22 cellular contexts compared by ENCODE assay signal in the genomic region with DNA sequence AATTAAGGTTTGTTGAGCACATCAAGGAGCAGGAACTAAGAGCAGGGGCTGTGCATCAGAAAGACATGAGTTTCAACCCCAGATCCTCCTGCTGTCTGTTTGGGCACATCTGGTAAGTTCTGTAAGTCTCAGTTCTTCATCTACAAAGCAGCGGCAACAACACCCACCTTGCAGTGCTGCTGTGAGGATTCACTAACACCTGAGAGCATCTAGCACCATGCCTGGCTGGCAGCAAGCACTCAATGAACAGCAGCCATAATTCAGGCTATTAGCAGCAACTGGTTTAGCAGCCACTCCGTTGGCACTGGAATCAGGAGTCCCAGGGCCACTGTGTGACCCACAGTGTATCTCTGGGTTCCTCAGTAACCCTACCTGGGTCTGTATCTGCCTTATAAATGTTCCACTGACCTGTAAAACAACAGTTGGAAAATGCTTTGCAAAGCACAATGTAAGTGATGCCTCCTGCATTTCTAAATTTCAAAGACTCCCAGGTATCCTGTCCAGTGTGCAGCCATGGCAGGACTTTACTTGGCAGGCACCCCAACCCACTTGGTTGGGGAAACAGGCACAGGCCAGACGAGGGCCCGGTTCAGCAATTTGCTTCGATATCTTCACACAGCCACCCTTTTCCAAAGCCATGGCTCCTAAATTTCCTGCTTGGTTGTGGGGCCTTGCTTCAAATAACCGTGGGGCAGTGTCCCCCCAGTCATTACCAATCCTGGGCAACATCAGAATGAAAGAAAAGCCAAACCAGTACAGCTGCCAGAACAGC. TPM values are rescaled to one million over a fixed set of nuclear protein-coding genes. Genes with fewer than 3 reads are reported as not detected.
DNase-seq lines count a peak whose midpoint lies in the region; ATAC-seq, FAIRE-seq and TF ChIP-seq lines count a peak whose summit lies in the region.
"Had no signal": no experiment of that assay in that cellular context is flagged by ENCODE, and none has a peak within 500 bp of the region (broad histone marks: within the 10 kb centered on the region; RNA-seq: fewer than 3 reads in every experiment).

No MANE protein-coding gene starts in this region.

- peaks cover 63 to 65% of the 10 kb centered on the region in 2 experiments for H3K4me1 Mint-ChIP-seq in H9
- H3K4me1 Mint-ChIP-seq in nephron progenitor cell = peaks cover 86% of the 10 kb centered on the region

- H4K20me1 ChIP-seq in BLaER1 = peaks cover 54% of the 10 kb centered on the region; the same call in 1 of the 2 replicates
- H4K20me1 ChIP-seq in H9 (ENCODE audit: control insufficient read depth, insufficient read depth, insufficient read length) = no peaks in the 10 kb centered on the region
- H4K20me1 ChIP-seq in GM12878 (ENCODE audit: control insufficient read depth, insufficient read depth) = no peaks in the 10 kb centered on the region

- H3K36me3 ChIP-seq in BLaER1 (peaks cover 10% of the 10 kb centered on the region; the same call in 1 of the 2 replicates), GM12878 (ENCODE audit: control insufficient read depth in 2 of 2, insufficient read depth in 2 of 2, low read length in 1 of 2) (peaks cover 0 to 4% of the 10 kb centered on the region in 2 experiments; a peak in 1 of 4 replicates), spleen (peaks cover 0 to 17% (median 0%) of the 10 kb centered on the region in 6 donors)
- H3K36me3 ChIP-seq: lower lobe of right lung had no signal

- SMC1A ChIA-PET in GM12878 (lab: Charles Lee; ENCODE audit: uncharacterized antibody, unreplicated experiment) = interaction anchor here (0.8 to 4.0 kb wide), 14 partner anchors 12 to 90 kb away, joined by 3 to 37 read pairs (median 8); a partner anchor contains a TSS

- H4K5ac ChIP-seq in H9 (ENCODE audit: insufficient read length, low read depth, low read length) = no peak overlapping the region

- no peak overlapping the region for H2AFZ ChIP-seq in H9 (ENCODE audit: low read length)
- no peak overlapping the region for H2AFZ ChIP-seq in GM12878 (ENCODE audit: control insufficient read depth, low read depth, low read length)

- no peak overlapping the region for H4K8ac ChIP-seq in H9 (replicated peaks; ENCODE audit: insufficient read length, low read depth, low read length)

- DNase-seq in H9 (no peak), GM12878 (ENCODE audit: low read depth, low spot score) (no peak), nephron progenitor cell (no peak), spleen (no peak), glomerular visceral epithelial cell (ENCODE audit: extremely low spot score) (no peak), retina (no peak)
- no peak for DNase-seq in activated naive CD4-positive, alpha-beta T cell treated with anti-CD3 and anti-CD28 coated beads, Interleukin-2, amount 50 U/mL, for 16 hours
- DNase-seq: ACHN; activated CD4-positive, alpha-beta memory T cell treated with anti-CD3 and anti-CD28 coated beads for 36 hours; activated T-cell treated with anti-CD3 and anti-CD28 coated beads, Interleukin-2, amount 50 U/mL, for 48 hours; central memory CD4-positive, alpha-beta T cell; foreskin melanocyte; lower lobe of right lung; NCI-H345; nucleus accumbens; stimulated activated CD4-positive, alpha-beta T cell treated with anti-CD3 and anti-CD28 coated beads, Interleukin-12 subunit alpha, Interleukin-12 subunit beta, amount 100 ng/mL, for 4 hours had no signal

- no peaks in the 10 kb centered on the region for H3K79me1 ChIP-seq in H9 (ENCODE audit: insufficient read depth, low read depth, low read length, poor library complexity, severe bottlenecking)

- FAIRE-seq in GM12878 (lab: Jason Lieb, UNC) = no peak
- FAIRE-seq: endometrium, G401.6, TTC549 had no signal

- H3K27me3 Mint-ChIP-seq in H9 (ENCODE audit: low read depth) (no peaks in the 10 kb centered on the region), nephron progenitor cell (ENCODE audit: low read depth, poor library complexity) (no peaks in the 10 kb centered on the region)
- H3K27me3 Mint-ChIP-seq: activated CD4-positive, alpha-beta memory T cell treated with anti-CD3 and anti-CD28 coated beads for 36 hours; stimulated activated naive CD8-positive, alpha-beta T cell treated with anti-CD3 and anti-CD28 coated beads, Interleukin-15, Interleukin-2, amounts not matched to agents 100 ng/mL and 50 ng/mL, for 24 hours had no signal

- H3K36me3 Mint-ChIP-seq in H9 (ENCODE audit: insufficient read depth in 1 of 3, low read depth in 3 of 3) (peaks cover 7 to 15% (median 8%) of the 10 kb centered on the region in 3 experiments; a peak in 5 of 7 replicates), nephron progenitor cell (ENCODE audit: low read depth) (peaks cover 13% of the 10 kb centered on the region)

- no peak overlapping the region for H3K18ac ChIP-seq in H9 (ENCODE audit: insufficient read length, low read depth, low read length)

- H3K9me3 Mint-ChIP-seq in H9 = peaks cover 0 to 2% of the 10 kb centered on the region in 2 experiments; a peak in 1 of 5 replicates
- H3K9me3 Mint-ChIP-seq in nephron progenitor cell = no peaks in the 10 kb centered on the region
- H3K9me3 Mint-ChIP-seq: activated CD4-positive, alpha-beta memory T cell treated with anti-CD3 and anti-CD28 coated beads for 36 hours; stimulated activated naive CD8-positive, alpha-beta T cell treated with anti-CD3 and anti-CD28 coated beads, Interleukin-15, Interleukin-2, amounts not matched to agents 100 ng/mL and 50 ng/mL, for 24 hours had no signal

- H3K9me3 ChIP-seq in BLaER1 = no peaks in the 10 kb centered on the region
- H3K9me3 ChIP-seq in H9 (ENCODE audit: control insufficient read depth, low read depth, low read length) = no peaks in the 10 kb centered on the region
- H3K9me3 ChIP-seq in GM12878 (replicated peaks; ENCODE audit: control insufficient read depth, insufficient read depth, low read length) = no peaks in the 10 kb centered on the region
- H3K9me3 ChIP-seq in spleen = no peaks in the 10 kb centered on the region
- H3K9me3 ChIP-seq: lower lobe of right lung had no signal

- CTCF ChIA-PET in GM12878 (lab: Yijun Ruan, JAX) = interaction anchor here (0.6 to 2.6 kb wide), 7 partner anchors 18 to 218 kb away, joined by 3 to 9 read pairs (median 5); no protein-coding TSS in a partner anchor

- in situ Hi-C loops in GM12878 (cut with MboI) = no loop called here

- whole genome bisulfite sequencing in H9 (ENCODE audit: extremely low coverage, insufficient read length, low lambda C conversion rate) = no CpG with 5 or more reads among the region's 6 CpGs
- 57% methylated on average over 6 of the region's 6 CpGs for WGBS in GM12878 (ENCODE audit: insufficient coverage, insufficient replicate concordance, low lambda C conversion rate, missing lambda C conversion rate)
- 74 to 85% (median 78%) methylated on average over 6 of the region's 6 CpGs for WGBS in spleen, 5 donors

- H3K4me3 ChIP-seq in BLaER1 (no peak overlapping the region), GM12878 (peak overlapping the region; percentile 70), spleen (no peak overlapping the region)
- H3K4me3 ChIP-seq: lower lobe of right lung, SK-N-MC had no signal

- ATAC-seq in GM12878 = no peak
- ATAC-seq: lower lobe of right lung had no signal

- H2BK5ac ChIP-seq in H9 (ENCODE audit: insufficient read length, low read length) = no peak overlapping the region

- H3K27me3 ChIP-seq in BLaER1 (no peaks in the 10 kb centered on the region), H9 (ENCODE audit: insufficient read depth, low read length) (no peaks in the 10 kb centered on the region), GM12878 (replicated peaks in 1 of 2; ENCODE audit: control insufficient read depth in 2 of 2, insufficient read depth in 2 of 2, low read length in 1 of 2) (no peaks in the 10 kb centered on the region), spleen (replicated peaks in 1 of 7) (no peaks in the 10 kb centered on the region)

- no peak overlapping the region for H3T11ph ChIP-seq in H9 (ENCODE audit: low read length)

- no peak overlapping the region for H3K4ac ChIP-seq in H9 (ENCODE audit: low read depth, low read length)

- no peak overlapping the region for H4K91ac ChIP-seq in H9 (ENCODE audit: insufficient read length, low read depth, low read length)

- H3K4me2 ChIP-seq in BLaER1 (peak overlapping the region; percentile 99), H9 (ENCODE audit: insufficient read depth, insufficient read length, low read length) (no peak overlapping the region), GM12878 (ENCODE audit: control insufficient read depth, insufficient read depth) (peak overlapping the region; percentile 68)

- peak overlapping the region; percentile 78; the same call in 1 of the 2 replicates for H3K27ac ChIP-seq in BLaER1
- no peak overlapping the region for H3K27ac ChIP-seq in H9 (ENCODE audit: insufficient read length, low read depth, low read length)
- H3K27ac ChIP-seq in GM12878 (ENCODE audit: control insufficient read depth, insufficient read depth) = peak overlapping the region; percentile 88
- peak overlapping the region in 4 of 8 donors; percentile 89 to 96 (median 93) for H3K27ac ChIP-seq in spleen
- H3K27ac ChIP-seq: SK-N-MC had no signal

- peaks cover 15% of the 10 kb centered on the region for H3K23me2 ChIP-seq in H9 (ENCODE audit: insufficient read length, low read depth, low read length, poor library complexity, severe bottlenecking)

- H3K56ac ChIP-seq in H9 (ENCODE audit: insufficient read length, low read depth, low read length) = no peak overlapping the region

- H2BK20ac ChIP-seq in H9 (ENCODE audit: low read depth, low read length, poor library complexity, severe bottlenecking) = no peak overlapping the region

- TF ChIP-seq EP300 in GM12878 (IDR thresholded peaks at IDR 0.05; ENCODE audit: borderline replicate concordance in 1 of 2, control insufficient read depth in 1 of 2, low read depth in 2 of 2, low read length in 2 of 2) = no peak

- TF ChIP-seq POLR2A in GM12878 (IDR thresholded peaks at IDR 0.05; ENCODE audit: low read depth, low read length) (no peak), spleen (IDR thresholded peaks at IDR 0.05) (no peak)

- intact Hi-C loops in GM12878 (cut with micrococcal nuclease; ENCODE audit: unreplicated experiment) (loop anchor here (10.0 kb wide), 1 partner anchor 870 kb away; a partner anchor contains a TSS), spleen (cut with DNase I; ENCODE audit: low total_unique reads) (loop anchor here (10.0 kb wide), 1 partner anchor 50 kb away; no protein-coding TSS in a partner anchor)

- no peak overlapping the region for H2BK15ac ChIP-seq in H9 (ENCODE audit: low read depth, low read length)

- no TSS peak for BruUV-seq in GM12878 (replicated peaks; lab: Mats Ljungman, UMichigan)

- H2AK5ac ChIP-seq in H9 (ENCODE audit: insufficient read length, low read length) = no peak overlapping the region

- no peak overlapping the region; the same call in 1 of the 2 replicates for H3K9ac ChIP-seq in BLaER1
- H3K9ac ChIP-seq in H9 (ENCODE audit: extremely low read depth, insufficient read length, low read length) = no peak overlapping the region
- H3K9ac ChIP-seq in GM12878 (ENCODE audit: control insufficient read depth, insufficient read depth, low read length) = peak overlapping the region; percentile 3; the same call in 1 of the 2 replicates

- no peak for TF ChIP-seq RAD21 in GM12878 (IDR thresholded peaks at IDR 0.05; ENCODE audit: insufficient read depth, low read depth, low read length)

- RAD21 ChIA-PET in GM12878 (lab: Charles Lee; ENCODE audit: unreplicated experiment) = interaction anchor here (1.0 to 3.9 kb wide), 7 partner anchors 19 to 42 kb away, joined by 3 to 26 read pairs (median 7); a partner anchor contains a TSS

- H2BK120ac ChIP-seq in H9 (ENCODE audit: low read depth, low read length, poor library complexity, severe bottlenecking) = no peak overlapping the region

- H2BK12ac ChIP-seq in H9 (ENCODE audit: insufficient read length, low read depth, low read length) = no peak overlapping the region

- H3K23ac ChIP-seq in H9 (ENCODE audit: insufficient read length, low read depth, low read length) = no peak overlapping the region

- POLR2A ChIA-PET in GM12878 (lab: Charles Lee) = interaction anchor here (0.8 to 4.3 kb wide), 4 partner anchors 16 to 90 kb away, joined by 5 to 24 read pairs (median 12); no protein-coding TSS in a partner anchor

- peaks cover 86% of the 10 kb centered on the region for H3K4me1 ChIP-seq in BLaER1
- peaks cover 15% of the 10 kb centered on the region; the same call in 1 of the 2 replicates for H3K4me1 ChIP-seq in H9 (ENCODE audit: insufficient read depth, low read length)
- peaks cover 51% of the 10 kb centered on the region for H3K4me1 ChIP-seq in GM12878 (ENCODE audit: control insufficient read depth, insufficient read depth, low read length)
- peaks cover 56 to 94% (median 86%) of the 10 kb centered on the region in 6 donors for H3K4me1 ChIP-seq in spleen

- H3K79me2 ChIP-seq in H9 (ENCODE audit: insufficient read depth, low read length) (peaks cover 17% of the 10 kb centered on the region; the same call in 1 of the 2 replicates), GM12878 (ENCODE audit: control insufficient read depth, insufficient read depth, low read length) (peaks cover 81% of the 10 kb centered on the region)

- no peak overlapping the region; a peak in 1 of 5 replicates for H3K4me3 Mint-ChIP-seq in H9
- peak overlapping the region; percentile 25 for H3K4me3 Mint-ChIP-seq in nephron progenitor cell
- H3K4me3 Mint-ChIP-seq: activated CD4-positive, alpha-beta memory T cell treated with anti-CD3 and anti-CD28 coated beads for 36 hours; stimulated activated naive CD8-positive, alpha-beta T cell treated with anti-CD3 and anti-CD28 coated beads, Interleukin-15, Interleukin-2, amounts not matched to agents 100 ng/mL and 50 ng/mL, for 24 hours had no signal

- TF ChIP-seq CTCF in H9 (conservative IDR thresholded peaks at IDR 0.05) (no peak), GM12878 (IDR thresholded peaks at IDR 0.05 in 2 of 3, conservative IDR thresholded peaks at IDR 0.05 in 1 of 3; ENCODE audit: control insufficient read depth in 2 of 3, extremely low read depth in 1 of 3, insufficient read depth in 1 of 3, low read depth in 3 of 3, low read length in 3 of 3) (no peak), nephron progenitor cell (IDR thresholded peaks at IDR 0.05) (no peak), spleen (IDR thresholded peaks at IDR 0.05 in 8 of 11, conservative IDR thresholded peaks at IDR 0.05 in 3 of 11) (no peak)

- H3K27ac Mint-ChIP-seq in H9 (peak overlapping the region; percentile 34 to 58 (median 52); a peak in 3 of 7 replicates), nephron progenitor cell (no peak overlapping the region)
- H3K27ac Mint-ChIP-seq: activated CD4-positive, alpha-beta memory T cell treated with anti-CD3 and anti-CD28 coated beads for 36 hours; stimulated activated naive CD8-positive, alpha-beta T cell treated with anti-CD3 and anti-CD28 coated beads, Interleukin-15, Interleukin-2, amounts not matched to agents 100 ng/mL and 50 ng/mL, for 24 hours had no signal

- no peak overlapping the region for H3K14ac ChIP-seq in H9 (ENCODE audit: insufficient read depth, low read length)

RNA-seq across cellular contexts. Expression of a gene that starts 4.2 kb away (rescaled TPM):
- total RNA-seq in H9 (2021) (45.9 and 49.0 TPM in 2 replicates), GM12878 (2014; rRNA removed) (40.2 and 43.7 TPM in 2 replicates), GM12878 (2014; rRNA removed; fragmentation: Illumina TruSeq; extraction: Trizol) (22.7 and 28.4 TPM in 2 replicates), GM12878 (2021) (61.7 and 66.7 TPM in 2 replicates), spleen (10 to 100 TPM; 33.1 to 66.9 (median 48.1) TPM)
- 143 and 167 TPM in 2 replicates for total RNA-seq in GM12878 (2013; cell fraction: nucleolus; rRNA removed)
- polyA plus RNA-seq in GM12878 (2011; ENCODE audit: low read depth) = 8.7 TPM
- polyA plus RNA-seq in GM12878 (2011; rRNA removed) (20.7 and 29.7 TPM in 2 replicates), GM12878 (2014; fragmentation: Illumina TruSeq; extraction: Trizol) (4.9 and 15.5 TPM in 2 replicates), GM12878 (2014; fragmentation: Nextera tagmentation; extraction: Ambion mirVana) (1 to 10 TPM in 1 of 2 experiments, under 1 TPM in 1; 0.95 to 1.4 TPM), GM12878 (2014; rRNA removed) (39.5 and 49.8 TPM in 2 replicates), GM12878 (2016; fragmentation: Nextera tagmentation; extraction: Ambion mirVana) (10 to 100 TPM; 10.5 to 23.4 TPM), spleen (10 to 100 TPM in 1 of 3 donors, 1 to 10 TPM in 2; 5.2 to 16.5 (median 7.2) TPM)
- polyA plus RNA-seq in GM12878 (2011; cell fraction: cytosol; rRNA removed) = 35.3 and 44.9 TPM in 2 replicates
- 23.2 and 29.6 TPM in 2 replicates for polyA plus RNA-seq in GM12878 (2011; cell fraction: nucleus; rRNA removed)
- polyA plus RNA-seq in GM12878 (2012) = 35.0 and 38.4 TPM in 2 replicates
- polyA minus RNA-seq in GM12878 (2011; rRNA and poly(A)+ RNA removed) = 68.2 and 127 TPM in 2 replicates
- 39.0 and 49.5 TPM in 2 replicates for polyA minus RNA-seq in GM12878 (2011; cell fraction: cytosol; rRNA and poly(A)+ RNA removed)
- polyA minus RNA-seq in GM12878 (2011; cell fraction: nucleus; rRNA and poly(A)+ RNA removed) = 38.8 and 58.4 TPM in 2 replicates

RNA-seq across cellular contexts. Expression of a gene that starts 19.7 kb away (rescaled TPM):
- total RNA-seq in H9 (2021) (6.5 and 7.9 TPM in 2 replicates), GM12878 (2014; rRNA removed) (12.9 and 13.5 TPM in 2 replicates), GM12878 (2014; rRNA removed; fragmentation: Illumina TruSeq; extraction: Trizol) (5.0 and 5.4 TPM in 2 replicates), GM12878 (2021) (17.6 and 18.7 TPM in 2 replicates), spleen (10 to 100 TPM; 20.8 to 31.9 (median 27.1) TPM)
- total RNA-seq in GM12878 (2013; cell fraction: nucleolus; rRNA removed) = 54.6 and 60.5 TPM in 2 replicates
- polyA plus RNA-seq in GM12878 (2011; ENCODE audit: low read depth) = 6.8 TPM
- polyA plus RNA-seq in GM12878 (2011; rRNA removed) (5.1 and 9.5 TPM in 2 replicates), GM12878 (2014; fragmentation: Illumina TruSeq; extraction: Trizol) (2.8 and 6.2 TPM in 2 replicates), GM12878 (2014; fragmentation: Nextera tagmentation; extraction: Ambion mirVana) (1 to 10 TPM in 1 of 2 experiments, under 1 TPM in 1; 0.60 to 1.5 TPM), GM12878 (2014; rRNA removed) (13.6 and 15.7 TPM in 2 replicates), GM12878 (2016; fragmentation: Nextera tagmentation; extraction: Ambion mirVana) (1 to 10 TPM; 5.8 to 8.5 TPM), spleen (10 to 100 TPM in 2 of 3 donors, 1 to 10 TPM in 1; 8.1 to 18.6 (median 16.7) TPM)
- polyA plus RNA-seq in GM12878 (2011; cell fraction: cytosol; rRNA removed) = 9.9 and 11.6 TPM in 2 replicates
- 60.0 and 67.4 TPM in 2 replicates for polyA plus RNA-seq in GM12878 (2011; cell fraction: nucleus; rRNA removed)
- polyA plus RNA-seq in GM12878 (2012) = 8.0 and 8.3 TPM in 2 replicates
- 5.4 and 12.7 TPM in 2 replicates for polyA minus RNA-seq in GM12878 (2011; rRNA and poly(A)+ RNA removed)
- polyA minus RNA-seq in GM12878 (2011; cell fraction: cytosol; rRNA and poly(A)+ RNA removed) = 4.7 and 6.3 TPM in 2 replicates
- 12.7 and 17.6 TPM in 2 replicates for polyA minus RNA-seq in GM12878 (2011; cell fraction: nucleus; rRNA and poly(A)+ RNA removed)
